Comparison of ENCODE assay signal across 34 cellular contexts in genomic region chr16:56892705-56893104, GRCh38. TPM values are rescaled to one million over a fixed set of nuclear protein-coding genes. Genes with fewer than 3 reads are reported as not detected.
"Had no signal": no experiment of that assay in that cellular context is flagged by ENCODE, and none has a peak within 500 bp of the region (broad histone marks: within the 10 kb centered on the region; RNA-seq: fewer than 3 reads in every experiment).

No MANE protein-coding gene starts in this region.

- H3K4me1 ChIP-seq: adrenal gland, colonic mucosa, esophagus squamous epithelium, gastroesophageal sphincter had no signal

- H3K4me3 ChIP-seq: adrenal gland, body of pancreas, colonic mucosa, esophagus squamous epithelium, gastroesophageal sphincter had no signal

- ATAC-seq: activated CD8-positive, alpha-beta T cell treated with anti-CD3 and anti-CD28 coated beads for 36 hours; activated naive CD8-positive, alpha-beta T cell treated with anti-CD3 and anti-CD28 coated beads, Interleukin-2, amount 50 U/mL, for 24 hours; body of pancreas; gastroesophageal sphincter had no signal

- H3K27ac ChIP-seq: adrenal gland, body of pancreas, colonic mucosa, epithelial cell of prostate, esophagus squamous epithelium, gastroesophageal sphincter had no signal

- H3K27me3 ChIP-seq: adrenal gland, body of pancreas, colonic mucosa, gastroesophageal sphincter had no signal

- H3K4me1 Mint-ChIP-seq: activated CD4-positive, alpha-beta T cell treated with anti-CD3 and anti-CD28 coated beads, Interleukin-2, amount 10 ng/mL, durations not matched to agents 7 days and 5 days; activated naive CD4-positive, alpha-beta T cell treated with anti-CD3 and anti-CD28 coated beads, Interleukin-2, amount 50 U/mL, for 24 hours had no signal

- H3K36me3 Mint-ChIP-seq: activated naive CD4-positive, alpha-beta T cell treated with anti-CD3 and anti-CD28 coated beads, Interleukin-2, amount 50 U/mL, for 24 hours; activated naive CD8-positive, alpha-beta T cell treated with anti-CD3 and anti-CD28 coated beads for 36 hours had no signal

- H3K9me3 Mint-ChIP-seq: activated CD4-positive, alpha-beta T cell treated with anti-CD3 and anti-CD28 coated beads, Interleukin-2, amount 10 ng/mL, durations not matched to agents 7 days and 5 days; activated CD8-positive, alpha-beta T cell treated with anti-CD3 and anti-CD28 coated beads for 36 hours; activated naive CD4-positive, alpha-beta T cell treated with anti-CD3 and anti-CD28 coated beads for 36 hours; activated naive CD4-positive, alpha-beta T cell treated with anti-CD3 and anti-CD28 coated beads, Interleukin-2, amount 50 U/mL, for 24 hours; activated naive CD8-positive, alpha-beta T cell treated with anti-CD3 and anti-CD28 coated beads for 36 hours; activated naive CD8-positive, alpha-beta T cell treated with anti-CD3 and anti-CD28 coated beads, Interleukin-2, amount 50 U/mL, for 24 hours; activated T-helper 1 cell treated with anti-CD3 and anti-CD28 coated beads, Interleukin-12 subunit alpha, Interleukin-12 subunit beta, Interleukin-2, Interleukin-4 antibody, amounts not matched to agents 30 ng/mL and 10 ng/mL and 1 ng/mL, durations not matched to agents 14 hours and 24 hours and 36 hours; activated T-helper 2 cell treated with anti-CD3 and anti-CD28 coated beads, Interferon-gamma antibody, Interleukin-2, Interleukin-4, amounts not matched to agents 10 μg/mL and 5 μg/mL and 100 μg/mL, durations not matched to agents 14 hours and 24 hours and 36 hours had no signal

- H3K4me3 Mint-ChIP-seq: activated CD4-positive, alpha-beta T cell treated with anti-CD3 and anti-CD28 coated beads, Interleukin-2, amount 10 ng/mL, durations not matched to agents 7 days and 5 days; activated CD8-positive, alpha-beta T cell treated with anti-CD3 and anti-CD28 coated beads for 36 hours; activated naive CD4-positive, alpha-beta T cell treated with anti-CD3 and anti-CD28 coated beads for 36 hours; activated naive CD4-positive, alpha-beta T cell treated with anti-CD3 and anti-CD28 coated beads, Interleukin-2, amount 50 U/mL, for 24 hours; activated naive CD8-positive, alpha-beta T cell treated with anti-CD3 and anti-CD28 coated beads for 36 hours; activated naive CD8-positive, alpha-beta T cell treated with anti-CD3 and anti-CD28 coated beads, Interleukin-2, amount 50 U/mL, for 24 hours; activated T-helper 1 cell treated with anti-CD3 and anti-CD28 coated beads, Interleukin-12 subunit alpha, Interleukin-12 subunit beta, Interleukin-2, Interleukin-4 antibody, amounts not matched to agents 30 ng/mL and 10 ng/mL and 1 ng/mL, durations not matched to agents 14 hours and 24 hours and 36 hours had no signal

- DNase-seq: activated CD4-positive, alpha-beta T cell treated with anti-CD3 and anti-CD28 coated beads for 1 hour; activated CD4-positive, alpha-beta T cell treated with anti-CD3 and anti-CD28 coated beads for 4 hours; activated CD4-positive, alpha-beta T cell treated with anti-CD3 and anti-CD28 coated beads, Interleukin-2, amount 10 ng/mL, durations not matched to agents 7 days and 5 days; activated CD4-positive, alpha-beta T cell treated with anti-CD3 and anti-CD28 coated beads, Interleukin-2, amount 50 U/mL, for 48 hours; activated CD4-positive, CD25-positive, alpha-beta regulatory T cell; activated CD8-positive, alpha-beta memory T cell treated with anti-CD3 and anti-CD28 coated beads for 24 hours; activated CD8-positive, alpha-beta T cell treated with anti-CD3 and anti-CD28 coated beads for 36 hours; activated effector memory CD4-positive, alpha-beta T cell treated with anti-CD3 and anti-CD28 coated beads, Interleukin-2, amount 50 U/mL, for 16 hours; activated naive CD4-positive, alpha-beta T cell treated with anti-CD3 and anti-CD28 coated beads for 36 hours; activated naive CD8-positive, alpha-beta T cell treated with anti-CD3 and anti-CD28 coated beads for 36 hours; activated naive CD8-positive, alpha-beta T cell treated with anti-CD3 and anti-CD28 coated beads, Interleukin-2, amount 50 U/mL, for 24 hours; activated T-cell treated with anti-CD3 and anti-CD28 coated beads, Interleukin-2, amount 50 U/mL, for 1 hour; activated T-cell treated with anti-CD3 and anti-CD28 coated beads, Interleukin-2, amount 50 U/mL, for 48 hours; adrenal gland; amygdala; aorta; body of pancreas; caudate nucleus; colonic mucosa; effector CD8-positive, alpha-beta T cell; esophagus squamous epithelium; foreskin melanocyte; T-helper 2 cell had no signal

- H3K36me3 ChIP-seq: adrenal gland, colonic mucosa, esophagus squamous epithelium, gastroesophageal sphincter had no signal

- H3K27ac Mint-ChIP-seq: activated CD4-positive, alpha-beta T cell treated with anti-CD3 and anti-CD28 coated beads, Interleukin-2, amount 10 ng/mL, durations not matched to agents 7 days and 5 days; activated CD8-positive, alpha-beta T cell treated with anti-CD3 and anti-CD28 coated beads for 36 hours; activated naive CD4-positive, alpha-beta T cell treated with anti-CD3 and anti-CD28 coated beads for 36 hours; activated naive CD8-positive, alpha-beta T cell treated with anti-CD3 and anti-CD28 coated beads for 36 hours; activated naive CD8-positive, alpha-beta T cell treated with anti-CD3 and anti-CD28 coated beads, Interleukin-2, amount 50 U/mL, for 24 hours; activated T-helper 1 cell treated with anti-CD3 and anti-CD28 coated beads, Interleukin-12 subunit alpha, Interleukin-12 subunit beta, Interleukin-2, Interleukin-4 antibody, amounts not matched to agents 30 ng/mL and 10 ng/mL and 1 ng/mL, durations not matched to agents 14 hours and 24 hours and 36 hours; activated T-helper 2 cell treated with anti-CD3 and anti-CD28 coated beads, Interferon-gamma antibody, Interleukin-2, Interleukin-4, amounts not matched to agents 10 μg/mL and 5 μg/mL and 100 μg/mL, durations not matched to agents 14 hours and 24 hours and 36 hours had no signal

- H3K27me3 Mint-ChIP-seq: activated CD4-positive, alpha-beta T cell treated with anti-CD3 and anti-CD28 coated beads, Interleukin-2, amount 10 ng/mL, durations not matched to agents 7 days and 5 days; activated CD8-positive, alpha-beta T cell treated with anti-CD3 and anti-CD28 coated beads for 36 hours; activated naive CD4-positive, alpha-beta T cell treated with anti-CD3 and anti-CD28 coated beads, Interleukin-2, amount 50 U/mL, for 24 hours; activated naive CD8-positive, alpha-beta T cell treated with anti-CD3 and anti-CD28 coated beads for 36 hours; activated naive CD8-positive, alpha-beta T cell treated with anti-CD3 and anti-CD28 coated beads, Interleukin-2, amount 50 U/mL, for 24 hours had no signal

- H3K9me3 ChIP-seq: adrenal gland, body of pancreas, colonic mucosa, esophagus squamous epithelium, gastroesophageal sphincter had no signal

RNA-seq across cellular contexts. Expression of gene SLC12A3, which starts 27.7 kb away (rescaled TPM):
- total RNA-seq: activated CD4-positive, alpha-beta T cell treated with anti-CD3 and anti-CD28 coated beads, Interleukin-2, amount 10 ng/mL, durations not matched to agents 7 days and 5 days; activated CD8-positive, alpha-beta T cell treated with anti-CD3 and anti-CD28 coated beads for 36 hours; activated naive CD4-positive, alpha-beta T cell treated with anti-CD3 and anti-CD28 coated beads for 36 hours; activated T-helper 1 cell treated with anti-CD3 and anti-CD28 coated beads, Interleukin-12 subunit alpha, Interleukin-12 subunit beta, Interleukin-2, Interleukin-4 antibody, amounts not matched to agents 30 ng/mL and 10 ng/mL and 1 ng/mL, durations not matched to agents 14 hours and 24 hours and 36 hours; activated T-helper 2 cell treated with anti-CD3 and anti-CD28 coated beads, Interferon-gamma antibody, Interleukin-2, Interleukin-4, amounts not matched to agents 10 μg/mL and 5 μg/mL and 100 μg/mL, durations not matched to agents 14 hours and 24 hours and 36 hours; adrenal gland; aorta; body of pancreas; colonic mucosa; dermis microvascular lymphatic vessel endothelial cell; endothelial cell of umbilical vein; esophagus squamous epithelium; fibroblast of lung; fibroblast of villous mesenchyme; gastroesophageal sphincter; glomerular endothelial cell; T-helper 1 cell treated with Interleukin-12 subunit alpha and Interleukin-12 subunit beta and Interleukin-4 antibody, amounts not matched to agents 30 ng/mL and 1 ng/mL, for 36 hours had no signal
- polyA plus RNA-seq: aorta, endothelial cell of umbilical vein, fibroblast of lung had no signal
